Comparison of ENCODE assay signal across 1 cellular context in genomic region chr3:13879946-13880810, GRCh38.
TF ChIP-seq lines count a peak whose summit lies in the region.

Gene WNT7A, minus strand, starts transcription at chr3:13880071. Its CDS starts 255 bp downstream, at chr3:13879816.

TF ChIP-seq in HepG2, 621 proteins besides CTCF, POLR2A, EP300 and RAD21 (continued from another document and continues in another):
- TF ChIP-seq HMGXB3 (CRISPR knock-in tag; IDR thresholded peaks at IDR 0.05; ENCODE audit: borderline replicate concordance) (no peak), MBD4 (IDR thresholded peaks at IDR 0.05; ENCODE audit: borderline replicate concordance, low read length) (no peak), HNRNPLL (IDR thresholded peaks at IDR 0.05; ENCODE audit: low read depth, low read length, poor library complexity, severe bottlenecking) (peak; percentile 28), DPF2 (CRISPR knock-in tag; IDR thresholded peaks at IDR 0.05; ENCODE audit: borderline replicate concordance, low read depth) (no peak), ZNF607 (CRISPR knock-in tag; IDR thresholded peaks at IDR 0.05; ENCODE audit: borderline replicate concordance) (no peak), ZNF3 (CRISPR knock-in tag; IDR thresholded peaks at IDR 0.05) (no peak), MLLT10 (CRISPR knock-in tag; IDR thresholded peaks at IDR 0.05) (no peak), JARID2 (CRISPR knock-in tag; IDR thresholded peaks at IDR 0.05; ENCODE audit: insufficient replicate concordance) (no peak), ZBTB38 (CRISPR knock-in tag; IDR thresholded peaks at IDR 0.05) (no peak), AHDC1 (CRISPR knock-in tag; IDR thresholded peaks at IDR 0.05; ENCODE audit: borderline replicate concordance) (no peak), ZBTB7A (CRISPR knock-in tag; IDR thresholded peaks at IDR 0.05) (no peak), ZNF687 (CRISPR knock-in tag; IDR thresholded peaks at IDR 0.05) (peak; percentile 29; the same call in 1 of the 2 replicates), ZNF766 (CRISPR knock-in tag; IDR thresholded peaks at IDR 0.05; ENCODE audit: borderline replicate concordance) (0 out of 2 replicates have a peak, but pooled peaks have one; percentile 41), E2F2 (CRISPR knock-in tag; IDR thresholded peaks at IDR 0.05; ENCODE audit: borderline replicate concordance) (no peak), ZFP91 (CRISPR knock-in tag; IDR thresholded peaks at IDR 0.05; ENCODE audit: borderline replicate concordance) (peak; percentile 46; the same call in 1 of the 2 replicates), ZNF430 (CRISPR knock-in tag; IDR thresholded peaks at IDR 0.05) (no peak), ZNF10 (CRISPR knock-in tag; IDR thresholded peaks at IDR 0.05; ENCODE audit: borderline replicate concordance, low read depth) (no peak), LBX2 (CRISPR knock-in tag; IDR thresholded peaks at IDR 0.05; ENCODE audit: borderline replicate concordance) (no peak), HOXA9 (CRISPR knock-in tag; IDR thresholded peaks at IDR 0.05; ENCODE audit: borderline replicate concordance) (no peak), SRSF1 (optimal IDR thresholded peaks at IDR 0.05; ENCODE audit: low read depth, low read length) (no peak), IKZF1 (IDR thresholded peaks at IDR 0.05) (no peak), EEA1 (CRISPR knock-in tag; IDR thresholded peaks at IDR 0.05; ENCODE audit: borderline replicate concordance) (no peak), ZNF432 (CRISPR knock-in tag; IDR thresholded peaks at IDR 0.05; ENCODE audit: borderline replicate concordance) (no peak), ZNF512 (CRISPR knock-in tag; IDR thresholded peaks at IDR 0.05) (no peak), ZMYM4 (CRISPR knock-in tag; IDR thresholded peaks at IDR 0.05) (no peak), ZNF746 (CRISPR knock-in tag; IDR thresholded peaks at IDR 0.05) (no peak)
- TF ChIP-seq, protein P1, sequence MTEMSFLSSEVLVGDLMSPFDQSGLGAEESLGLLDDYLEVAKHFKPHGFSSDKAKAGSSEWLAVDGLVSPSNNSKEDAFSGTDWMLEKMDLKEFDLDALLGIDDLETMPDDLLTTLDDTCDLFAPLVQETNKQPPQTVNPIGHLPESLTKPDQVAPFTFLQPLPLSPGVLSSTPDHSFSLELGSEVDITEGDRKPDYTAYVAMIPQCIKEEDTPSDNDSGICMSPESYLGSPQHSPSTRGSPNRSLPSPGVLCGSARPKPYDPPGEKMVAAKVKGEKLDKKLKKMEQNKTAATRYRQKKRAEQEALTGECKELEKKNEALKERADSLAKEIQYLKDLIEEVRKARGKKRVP (CRISPR knock-in tag; IDR thresholded peaks at IDR 0.05) = no peak
- TF ChIP-seq, protein P2, sequence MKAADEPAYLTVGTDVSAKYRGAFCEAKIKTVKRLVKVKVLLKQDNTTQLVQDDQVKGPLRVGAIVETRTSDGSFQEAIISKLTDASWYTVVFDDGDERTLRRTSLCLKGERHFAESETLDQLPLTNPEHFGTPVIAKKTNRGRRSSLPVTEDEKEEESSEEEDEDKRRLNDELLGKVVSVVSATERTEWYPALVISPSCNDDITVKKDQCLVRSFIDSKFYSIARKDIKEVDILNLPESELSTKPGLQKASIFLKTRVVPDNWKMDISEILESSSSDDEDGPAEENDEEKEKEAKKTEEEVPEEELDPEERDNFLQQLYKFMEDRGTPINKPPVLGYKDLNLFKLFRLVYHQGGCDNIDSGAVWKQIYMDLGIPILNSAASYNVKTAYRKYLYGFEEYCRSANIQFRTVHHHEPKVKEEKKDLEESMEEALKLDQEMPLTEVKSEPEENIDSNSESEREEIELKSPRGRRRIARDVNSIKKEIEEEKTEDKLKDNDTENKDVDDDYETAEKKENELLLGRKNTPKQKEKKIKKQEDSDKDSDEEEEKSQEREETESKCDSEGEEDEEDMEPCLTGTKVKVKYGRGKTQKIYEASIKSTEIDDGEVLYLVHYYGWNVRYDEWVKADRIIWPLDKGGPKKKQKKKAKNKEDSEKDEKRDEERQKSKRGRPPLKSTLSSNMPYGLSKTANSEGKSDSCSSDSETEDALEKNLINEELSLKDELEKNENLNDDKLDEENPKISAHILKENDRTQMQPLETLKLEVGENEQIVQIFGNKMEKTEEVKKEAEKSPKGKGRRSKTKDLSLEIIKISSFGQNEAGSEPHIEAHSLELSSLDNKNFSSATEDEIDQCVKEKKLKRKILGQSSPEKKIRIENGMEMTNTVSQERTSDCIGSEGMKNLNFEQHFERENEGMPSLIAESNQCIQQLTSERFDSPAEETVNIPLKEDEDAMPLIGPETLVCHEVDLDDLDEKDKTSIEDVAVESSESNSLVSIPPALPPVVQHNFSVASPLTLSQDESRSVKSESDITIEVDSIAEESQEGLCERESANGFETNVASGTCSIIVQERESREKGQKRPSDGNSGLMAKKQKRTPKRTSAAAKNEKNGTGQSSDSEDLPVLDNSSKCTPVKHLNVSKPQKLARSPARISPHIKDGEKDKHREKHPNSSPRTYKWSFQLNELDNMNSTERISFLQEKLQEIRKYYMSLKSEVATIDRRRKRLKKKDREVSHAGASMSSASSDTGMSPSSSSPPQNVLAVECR (CRISPR knock-in tag; IDR thresholded peaks at IDR 0.05; ENCODE audit: borderline replicate concordance) = no peak
